ENCODE assay signal across 1 cellular context in the genomic region with DNA sequence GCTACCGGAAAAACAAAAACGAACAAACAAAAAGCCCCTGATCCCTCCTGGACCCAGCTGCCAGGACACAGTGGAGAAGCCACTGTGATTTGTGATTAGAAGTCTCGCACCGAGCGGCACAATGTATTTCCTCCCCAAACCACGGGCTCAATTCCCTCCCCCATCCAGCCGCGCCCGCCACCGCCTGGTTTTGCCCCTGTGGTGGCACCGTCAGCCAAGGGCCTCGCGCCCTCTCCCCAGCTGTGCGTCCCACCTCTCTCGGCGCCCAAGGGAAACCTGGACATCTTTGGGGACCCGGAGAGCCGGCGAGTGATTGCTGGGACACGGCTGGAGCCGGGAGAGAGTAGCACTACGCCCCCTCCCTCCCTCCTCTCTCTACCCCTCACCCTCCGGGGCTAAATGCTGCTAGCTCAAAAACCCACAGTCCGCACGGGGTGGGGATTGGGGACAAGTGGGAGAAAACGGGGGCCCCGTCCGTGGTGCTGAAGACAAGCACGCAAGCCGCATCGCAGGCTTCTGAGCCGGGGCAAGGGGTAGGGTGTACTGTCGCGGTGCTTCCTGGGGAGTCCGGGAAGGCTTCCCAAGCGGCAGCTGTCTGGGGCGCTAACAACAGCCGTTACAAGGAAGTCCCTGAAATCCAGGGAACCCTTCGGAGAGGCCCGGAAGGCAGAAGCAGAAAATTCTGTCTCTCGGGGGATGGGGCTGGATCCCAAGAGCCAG.
A peak's percentile ranks its signal among the peaks of the same experiment; 100 is the strongest.
TF ChIP-seq lines count a peak whose summit lies in the region.

No MANE protein-coding gene starts in this region.

TF ChIP-seq in H1, 55 proteins besides CTCF, POLR2A, EP300 and RAD21:
- TF ChIP-seq, protein P1, sequence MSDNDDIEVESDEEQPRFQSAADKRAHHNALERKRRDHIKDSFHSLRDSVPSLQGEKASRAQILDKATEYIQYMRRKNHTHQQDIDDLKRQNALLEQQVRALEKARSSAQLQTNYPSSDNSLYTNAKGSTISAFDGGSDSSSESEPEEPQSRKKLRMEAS (IDR thresholded peaks at IDR 0.05) = peak; percentile 29; the same call in 1 of the 2 replicates
- TF ChIP-seq EZH2 (IDR thresholded peaks at IDR 0.05; ENCODE audit: low read depth, low read length, severe bottlenecking) = peak; percentile 13
- TF ChIP-seq CBX8 (IDR thresholded peaks at IDR 0.05; ENCODE audit: borderline replicate concordance, low read depth, low read length) = no peak
- peak in 1 of 2 experiments; percentile 93; a peak in 1 of 4 replicates for TF ChIP-seq HDAC2 (IDR thresholded peaks at IDR 0.05; ENCODE audit: borderline replicate concordance in 1 of 2, low read depth in 2 of 2, low read length in 2 of 2)
- TF ChIP-seq SIN3A (conservative IDR thresholded peaks at IDR 0.05 in 1 of 2, IDR thresholded peaks at IDR 0.05 in 1 of 2; ENCODE audit: low read depth in 1 of 2, low read length in 2 of 2) = peak in 1 of 2 experiments; percentile 76; a peak in 2 of 4 replicates
- peak; percentile 61 for TF ChIP-seq RNF2 (IDR thresholded peaks at IDR 0.05; ENCODE audit: borderline replicate concordance, low read depth, low read length, missing control alignments, poor library complexity, severe bottlenecking)
- peak; percentile 53 for TF ChIP-seq BACH1 (IDR thresholded peaks at IDR 0.05; ENCODE audit: low read length)
- TF ChIP-seq, protein P2, sequence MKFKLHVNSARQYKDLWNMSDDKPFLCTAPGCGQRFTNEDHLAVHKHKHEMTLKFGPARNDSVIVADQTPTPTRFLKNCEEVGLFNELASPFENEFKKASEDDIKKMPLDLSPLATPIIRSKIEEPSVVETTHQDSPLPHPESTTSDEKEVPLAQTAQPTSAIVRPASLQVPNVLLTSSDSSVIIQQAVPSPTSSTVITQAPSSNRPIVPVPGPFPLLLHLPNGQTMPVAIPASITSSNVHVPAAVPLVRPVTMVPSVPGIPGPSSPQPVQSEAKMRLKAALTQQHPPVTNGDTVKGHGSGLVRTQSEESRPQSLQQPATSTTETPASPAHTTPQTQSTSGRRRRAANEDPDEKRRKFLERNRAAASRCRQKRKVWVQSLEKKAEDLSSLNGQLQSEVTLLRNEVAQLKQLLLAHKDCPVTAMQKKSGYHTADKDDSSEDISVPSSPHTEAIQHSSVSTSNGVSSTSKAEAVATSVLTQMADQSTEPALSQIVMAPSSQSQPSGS (IDR thresholded peaks at IDR 0.05; ENCODE audit: low read length) = no peak
- TF ChIP-seq SAP30 (IDR thresholded peaks at IDR 0.05; ENCODE audit: insufficient read depth, insufficient replicate concordance, low read length) = peak; percentile 61
TF ChIP-seq in H1: peak in this region for 7.
